ENCODE assay signal across 9 cellular contexts in genomic region chr16:31202402-31203385, GRCh38. TPM values are rescaled to one million over a fixed set of nuclear protein-coding genes. Genes with fewer than 3 reads are reported as not detected.
A peak's percentile ranks its signal among the peaks of the same experiment; 100 is the strongest.
DNase-seq lines count a peak whose midpoint lies in the region; ATAC-seq and TF ChIP-seq lines count a peak whose summit lies in the region.
"Had no signal": no experiment of that assay in that cellular context is flagged by ENCODE, and none has a peak within 500 bp of the region (broad histone marks: within the 10 kb centered on the region; RNA-seq: fewer than 3 reads in every experiment).

PYCARD (minus strand) TSS chr16:31202760; CDS start chr16:31202690, 70 bp downstream.

- peaks cover 28% of the 10 kb centered on the region for H3F3A ChIP-seq in SK-N-SH (replicated peaks; ENCODE audit: insufficient read depth)

- peaks cover 28% of the 10 kb centered on the region for H4K20me1 ChIP-seq in SK-N-SH (ENCODE audit: insufficient read depth)

- TF ChIP-seq CTCF in SK-N-SH (IDR thresholded peaks at IDR 0.05) (no peak), tibial artery (IDR thresholded peaks at IDR 0.05) (no peak)

- POLR2A ChIA-PET in SK-N-SH (lab: Yijun Ruan, JAX) = interaction anchor here (0.5 kb wide), 1 partner anchor 19 kb away, joined by 3 read pairs; no protein-coding TSS in a partner anchor

- 0 out of 2 replicates have a peak within 1 kb of the TSS, but pooled peaks have one; percentile 7 for H3K4me2 ChIP-seq in SK-N-SH

- H3K27me3 ChIP-seq in SK-N-SH (ENCODE audit: insufficient read depth) (peaks cover 13% of the 10 kb centered on the region), ectodermal cell (ENCODE audit: control insufficient read depth, insufficient read depth, low read length, poor library complexity, severe bottlenecking) (peaks cover 46% of the 10 kb centered on the region), tibial artery (peaks cover 0 to 10% of the 10 kb centered on the region in 2 donors)

- H3K9me3 ChIP-seq in SK-N-SH (no peaks in the 10 kb centered on the region), ectodermal cell (ENCODE audit: control insufficient read depth, low read length) (no peaks in the 10 kb centered on the region), tibial artery (no peaks in the 10 kb centered on the region)

- no peak for TF ChIP-seq RAD21 in SK-N-SH (IDR thresholded peaks at IDR 0.05; ENCODE audit: low read length)

- TF ChIP-seq EP300 in SK-N-SH (IDR thresholded peaks at IDR 0.05; ENCODE audit: borderline replicate concordance in 1 of 2, low read depth in 1 of 2, low read length in 1 of 2) = no peak

- intact Hi-C loops in tibial artery (cut with DNase I; ENCODE audit: low total_unique reads) = no loop called here

- no peak within 1 kb of the TSS for H3K4me3 ChIP-seq in SK-N-SH (ENCODE audit: low read depth in 2 of 2, low read length in 1 of 2)
- peak within 1 kb of the TSS; percentile 32 for H3K4me3 ChIP-seq in ectodermal cell (ENCODE audit: insufficient read depth, low read depth, low read length)
- peak within 1 kb of the TSS; percentile 57 to 70 for H3K4me3 ChIP-seq in tibial artery

- no peak within 1 kb of the TSS for H2AFZ ChIP-seq in SK-N-SH (ENCODE audit: low read depth)

- peaks cover 0 to 5% of the 10 kb centered on the region in 2 experiments for H3K36me3 ChIP-seq in SK-N-SH (replicated peaks in 1 of 2; ENCODE audit: control insufficient read depth in 1 of 2, insufficient read depth in 2 of 2, low read length in 1 of 2)
- H3K36me3 ChIP-seq in ectodermal cell (ENCODE audit: control insufficient read depth, insufficient read depth, low read length) = no peaks in the 10 kb centered on the region
- H3K36me3 ChIP-seq in tibial artery = peaks cover 0 to 10% (median 0%) of the 10 kb centered on the region in 3 donors

- ATAC-seq in HG02885 (IDR thresholded peaks at IDR 0.05; ENCODE audit: poor library complexity, unreplicated experiment) = peak; percentile 45

- H3K4me1 ChIP-seq in SK-N-SH (ENCODE audit: control insufficient read depth in 1 of 2, insufficient read depth in 2 of 2, low read depth in 1 of 2, low read length in 1 of 2) = no peaks in the 10 kb centered on the region
- no peaks in the 10 kb centered on the region for H3K4me1 ChIP-seq in ectodermal cell (ENCODE audit: control insufficient read depth, insufficient read depth, low read length)
- peaks cover 0 to 22% (median 17%) of the 10 kb centered on the region in 4 donors for H3K4me1 ChIP-seq in tibial artery

- H3K9me2 ChIP-seq in SK-N-SH = no peaks in the 10 kb centered on the region

- DNase-seq in SIG-M5 treated with dmso at 0.1 percent for 504 hours (lab: John Stamatoyannopoulos, UW; ENCODE audit: unreplicated experiment) (peak; percentile 66), SIG-M5 (lab: John Stamatoyannopoulos, UW) (no peak), SK-N-SH (peak; percentile 60), medulla oblongata (ENCODE audit: extremely low spot score) (peak; percentile 22), tibial artery (peak; percentile 57 to 77), T1000 (lab: John Stamatoyannopoulos, UW) (no peak)

- 70% methylated on average over 28 of the region's 71 CpGs for whole genome bisulfite sequencing in SK-N-SH (ENCODE audit: low lambda C conversion rate)
- 19 to 20% methylated on average over 71 of the region's 71 CpGs for WGBS in ectodermal cell, 2 experiments

- H3K79me2 ChIP-seq in SK-N-SH (ENCODE audit: insufficient read depth) = no peaks in the 10 kb centered on the region

- CTCF ChIA-PET in SK-N-SH (lab: Yijun Ruan, JAX) = interaction anchor here (0.6 to 2.8 kb wide), 3 partner anchors 11 to 218 kb away, joined by 3 to 8 read pairs (median 4); partner anchors contain the start of genes HSD3B7 and TRIM72

- no peak within 1 kb of the TSS for H3K27ac ChIP-seq in SK-N-SH (ENCODE audit: low read depth in 2 of 2, low read length in 1 of 2)
- no peak within 1 kb of the TSS for H3K27ac ChIP-seq in ectodermal cell (ENCODE audit: insufficient read depth, low read depth, low read length, poor library complexity, severe bottlenecking)
- peak within 1 kb of the TSS; percentile 22 to 46 for H3K27ac ChIP-seq in tibial artery
- H3K27ac ChIP-seq: C4-2B had no signal

- no peak within 1 kb of the TSS for H3K9ac ChIP-seq in SK-N-SH

TF ChIP-seq in SK-N-SH, 30 proteins besides CTCF, POLR2A, EP300 and RAD21:
- TF ChIP-seq MXI1 (IDR thresholded peaks at IDR 0.05; ENCODE audit: low read depth, low read length) = no peak
- TF ChIP-seq SIN3A (IDR thresholded peaks at IDR 0.05; ENCODE audit: borderline replicate concordance, low read depth, low read length) = no peak
- TF ChIP-seq RXRA (IDR thresholded peaks at IDR 0.05; ENCODE audit: borderline replicate concordance, low read depth) = no peak
- no peak for TF ChIP-seq JUND (IDR thresholded peaks at IDR 0.05)
- TF ChIP-seq IRF3 (IDR thresholded peaks at IDR 0.05; ENCODE audit: low read depth, low read length) = no peak
- no peak for TF ChIP-seq CHD2 (IDR thresholded peaks at IDR 0.05; ENCODE audit: low read length, partially characterized antibody)
- TF ChIP-seq USF2 (IDR thresholded peaks at IDR 0.05; ENCODE audit: borderline replicate concordance, low read depth, low read length) = no peak
- TF ChIP-seq GABPA (IDR thresholded peaks at IDR 0.05; ENCODE audit: low read depth) = no peak
- TF ChIP-seq MAX (IDR thresholded peaks at IDR 0.05; ENCODE audit: low read depth) = no peak
- TF ChIP-seq YY1 (IDR thresholded peaks at IDR 0.05; ENCODE audit: low read depth) = no peak
- no peak for TF ChIP-seq PBX3 (IDR thresholded peaks at IDR 0.05)
- TF ChIP-seq TAF1 (IDR thresholded peaks at IDR 0.05; ENCODE audit: borderline replicate concordance, low read depth, low read length) = no peak
- no peak for TF ChIP-seq USF1 (IDR thresholded peaks at IDR 0.05; ENCODE audit: borderline replicate concordance, low read depth)
- TF ChIP-seq FOXM1 (IDR thresholded peaks at IDR 0.05; ENCODE audit: low read depth) = no peak
- no peak for TF ChIP-seq FOSL2 (IDR thresholded peaks at IDR 0.05; ENCODE audit: borderline replicate concordance, low read depth)
- no peak for TF ChIP-seq EZH2phosphoT487 (IDR thresholded peaks at IDR 0.05; ENCODE audit: borderline replicate concordance, low read depth)
- no peak for TF ChIP-seq RFX5 (IDR thresholded peaks at IDR 0.05; ENCODE audit: low read length)
- no peak for TF ChIP-seq TCF12 (IDR thresholded peaks at IDR 0.05)
- no peak for TF ChIP-seq TEAD4 (IDR thresholded peaks at IDR 0.05; ENCODE audit: borderline replicate concordance, insufficient read depth)

RNA-seq across cellular contexts. Expression of gene PYCARD, which starts in this region (rescaled TPM):
- 0.28 and 0.42 TPM in 2 replicates for polyA plus RNA-seq in SK-N-SH (2012; rRNA removed)
- 0.35 and 0.50 TPM in 2 replicates for polyA plus RNA-seq in SK-N-SH (2012; cell fraction: cytosol; rRNA removed)
- polyA plus RNA-seq in SK-N-SH (2012; cell fraction: nucleus; rRNA removed) = 0.10 and 0.75 TPM in 2 replicates
- polyA plus RNA-seq in ectodermal cell (2013, experiment 1 of 4) = 0.48 TPM
- polyA plus RNA-seq in ectodermal cell (2013, experiment 2 of 4) = 1.1 TPM
- 0.69 TPM for polyA plus RNA-seq in ectodermal cell (2013, experiment 3 of 4)
- polyA plus RNA-seq in ectodermal cell (2013, experiment 4 of 4) = 0.28 TPM

Comparison
In these comparisons a context has a peak if more than half of its experiments do, and no peak if none do; other contexts are left out.
1. DNase-seq: peak in SIG-M5 treated with dmso at 0.1 percent for 504 hours (single experiment), medulla oblongata (single experiment) and tibial artery (2 of 2); none in SIG-M5 (single experiment) and T1000 (single experiment).
2. Peak in DNase-seq and H3K4me2 ChIP-seq in SK-N-SH; RNA of the gene not detected or under 1 TPM.
3. H3K27ac ChIP-seq: peak in tibial artery (2 of 2); none in SK-N-SH (0 of 2) and ectodermal cell (single experiment).
4. H3K4me3 ChIP-seq: peak in ectodermal cell (single experiment) and tibial artery (2 of 2); none in SK-N-SH (0 of 2).